Comparison of ENCODE assay signal across 15 cellular contexts in the genomic region with DNA sequence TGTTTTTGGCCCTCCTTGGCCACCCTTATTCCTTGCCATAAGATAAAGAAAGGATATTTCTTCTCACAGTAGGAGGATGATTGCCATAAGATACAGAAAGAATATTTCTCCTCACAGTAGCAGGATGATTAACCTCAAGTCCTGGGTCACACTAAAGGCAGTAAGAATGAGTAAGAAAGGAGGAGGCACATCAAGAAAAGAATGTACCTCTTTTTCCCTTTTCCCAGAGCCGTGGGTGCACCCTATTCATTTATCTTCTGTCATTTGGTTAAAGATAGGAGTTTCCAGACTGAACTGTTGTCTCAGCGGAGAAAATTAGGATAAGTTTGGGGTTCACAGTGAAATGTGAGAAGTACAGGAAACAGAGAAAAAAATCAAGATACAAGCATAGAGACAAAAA. TPM values are rescaled to one million over a fixed set of nuclear protein-coding genes. Genes with fewer than 3 reads are reported as not detected.
A peak's percentile ranks its signal among the peaks of the same experiment; 100 is the strongest.
DNase-seq lines count a peak whose midpoint lies in the region; ATAC-seq and TF ChIP-seq lines count a peak whose summit lies in the region.
"Had no signal": no experiment of that assay in that cellular context is flagged by ENCODE, and none has a peak within 500 bp of the region (broad histone marks: within the 10 kb centered on the region; RNA-seq: fewer than 3 reads in every experiment).

No MANE protein-coding gene starts in this region.

- H3K4me1 Mint-ChIP-seq in T-helper 2 cell treated with Interferon-gamma antibody and Interleukin-4, amounts not matched to agents 5 μg/mL and 100 μg/mL, for 36 hours (ENCODE audit: low read depth) = peaks cover 42% of the 10 kb centered on the region
- H3K4me1 Mint-ChIP-seq in activated naive CD4-positive, alpha-beta T cell treated with anti-CD3 and anti-CD28 coated beads, Interleukin-2, amount 50 U/mL, for 24 hours = peaks cover 68% of the 10 kb centered on the region
- H3K4me1 Mint-ChIP-seq in activated naive CD8-positive, alpha-beta T cell treated with anti-CD3 and anti-CD28 coated beads for 36 hours = peaks cover 61% of the 10 kb centered on the region
- H3K4me1 Mint-ChIP-seq in nephron progenitor cell = peaks cover 28% of the 10 kb centered on the region

- peaks cover 73% of the 10 kb centered on the region for H3K36me3 Mint-ChIP-seq in T-helper 2 cell treated with Interferon-gamma antibody and Interleukin-4, amounts not matched to agents 5 μg/mL and 100 μg/mL, for 36 hours (ENCODE audit: low read depth)
- peaks cover 53% of the 10 kb centered on the region for H3K36me3 Mint-ChIP-seq in activated naive CD4-positive, alpha-beta T cell treated with anti-CD3 and anti-CD28 coated beads, Interleukin-2, amount 50 U/mL, for 24 hours
- peaks cover 83% of the 10 kb centered on the region for H3K36me3 Mint-ChIP-seq in activated naive CD8-positive, alpha-beta T cell treated with anti-CD3 and anti-CD28 coated beads for 36 hours
- peaks cover 17% of the 10 kb centered on the region for H3K36me3 Mint-ChIP-seq in nephron progenitor cell (ENCODE audit: low read depth)

- H3K4me3 Mint-ChIP-seq in T-helper 2 cell treated with Interferon-gamma antibody and Interleukin-4, amounts not matched to agents 5 μg/mL and 100 μg/mL, for 36 hours = no peak overlapping the region
- peak overlapping the region; percentile 27 for H3K4me3 Mint-ChIP-seq in activated naive CD4-positive, alpha-beta T cell treated with anti-CD3 and anti-CD28 coated beads, Interleukin-2, amount 50 U/mL, for 24 hours
- no peak overlapping the region for H3K4me3 Mint-ChIP-seq in activated naive CD8-positive, alpha-beta T cell treated with anti-CD3 and anti-CD28 coated beads for 36 hours
- no peak overlapping the region for H3K4me3 Mint-ChIP-seq in nephron progenitor cell

- ATAC-seq in GM18502 (IDR thresholded peaks at IDR 0.05; ENCODE audit: poor library complexity, unreplicated experiment) = no peak
- ATAC-seq: HCT116 had no signal

- DNase-seq in T-helper 2 cell treated with Interferon-gamma antibody and Interleukin-4, amounts not matched to agents 5 μg/mL and 100 μg/mL, for 36 hours (ENCODE audit: low spot score) = no peak
- DNase-seq in T-helper 2 cell = no peak
- DNase-seq in activated naive CD4-positive, alpha-beta T cell treated with anti-CD3 and anti-CD28 coated beads, Interleukin-2, amount 50 U/mL, for 16 hours = no peak
- no peak for DNase-seq in activated naive CD8-positive, alpha-beta T cell treated with anti-CD3 and anti-CD28 coated beads for 36 hours
- no peak for DNase-seq in nephron progenitor cell
- DNase-seq in superior temporal gyrus (ENCODE audit: extremely low spot score) = no peak
- DNase-seq: Calu3, Kasumi-1, NCI-H1417, NCI-H1930, NCI-H2171, NCI-H774 had no signal

- H3K9me3 Mint-ChIP-seq in T-helper 2 cell treated with Interferon-gamma antibody and Interleukin-4, amounts not matched to agents 5 μg/mL and 100 μg/mL, for 36 hours = peaks cover 6% of the 10 kb centered on the region
- peaks cover 20% of the 10 kb centered on the region for H3K9me3 Mint-ChIP-seq in activated naive CD4-positive, alpha-beta T cell treated with anti-CD3 and anti-CD28 coated beads, Interleukin-2, amount 50 U/mL, for 24 hours
- H3K9me3 Mint-ChIP-seq in activated naive CD8-positive, alpha-beta T cell treated with anti-CD3 and anti-CD28 coated beads for 36 hours = peaks cover 13% of the 10 kb centered on the region
- peaks cover 11% of the 10 kb centered on the region for H3K9me3 Mint-ChIP-seq in nephron progenitor cell

- H3K27ac Mint-ChIP-seq in T-helper 2 cell treated with Interferon-gamma antibody and Interleukin-4, amounts not matched to agents 5 μg/mL and 100 μg/mL, for 36 hours = peak overlapping the region; percentile 34
- peak overlapping the region; percentile 97 for H3K27ac Mint-ChIP-seq in activated naive CD4-positive, alpha-beta T cell treated with anti-CD3 and anti-CD28 coated beads, Interleukin-2, amount 50 U/mL, for 24 hours
- peak overlapping the region; percentile 88 for H3K27ac Mint-ChIP-seq in activated naive CD8-positive, alpha-beta T cell treated with anti-CD3 and anti-CD28 coated beads for 36 hours
- H3K27ac Mint-ChIP-seq in nephron progenitor cell = peak overlapping the region; percentile 41

- H3K27me3 Mint-ChIP-seq in T-helper 2 cell treated with Interferon-gamma antibody and Interleukin-4, amounts not matched to agents 5 μg/mL and 100 μg/mL, for 36 hours (ENCODE audit: low read depth) = no peaks in the 10 kb centered on the region
- H3K27me3 Mint-ChIP-seq in activated naive CD4-positive, alpha-beta T cell treated with anti-CD3 and anti-CD28 coated beads, Interleukin-2, amount 50 U/mL, for 24 hours = no peaks in the 10 kb centered on the region
- no peaks in the 10 kb centered on the region for H3K27me3 Mint-ChIP-seq in activated naive CD8-positive, alpha-beta T cell treated with anti-CD3 and anti-CD28 coated beads for 36 hours
- H3K27me3 Mint-ChIP-seq in nephron progenitor cell (ENCODE audit: low read depth, poor library complexity) = peaks cover 4% of the 10 kb centered on the region

- no peak for TF ChIP-seq CTCF in nephron progenitor cell (IDR thresholded peaks at IDR 0.05)

RNA-seq across cellular contexts. Expression of a gene that starts 52.5 kb away (rescaled TPM):
- 10 to 100 TPM; 31.7 to 32.3 TPM for total RNA-seq in activated naive CD8-positive, alpha-beta T cell treated with anti-CD3 and anti-CD28 coated beads for 36 hours

Comparison
In these comparisons a context has a peak if more than half of its experiments do, and no peak if none do; other contexts are left out.
1. H3K27ac Mint-ChIP-seq: peak in every context shown above with its lines; median percentile 97 in activated naive CD4-positive, alpha-beta T cell treated with anti-CD3 and anti-CD28 coated beads, Interleukin-2, amount 50 U/mL, for 24 hours; 88 in activated naive CD8-positive, alpha-beta T cell treated with anti-CD3 and anti-CD28 coated beads for 36 hours; 41 in nephron progenitor cell; 34 in T-helper 2 cell treated with Interferon-gamma antibody and Interleukin-4, amounts not matched to agents 5 μg/mL and 100 μg/mL, for 36 hours.